Comparison of ENCODE assay signal across 2 cellular contexts in genomic region chr9:37954581-37954981, GRCh38.
TF ChIP-seq lines count a peak whose summit lies in the region.

No MANE protein-coding gene starts in this region.

TF ChIP-seq in A549, 52 proteins besides CTCF, POLR2A, EP300 and RAD21 (continued from another document):
- TF ChIP-seq HMGXB4 (CRISPR knock-in tag; IDR thresholded peaks at IDR 0.05; ENCODE audit: borderline replicate concordance), result no peak
- no peak for TF ChIP-seq KDM1A (IDR thresholded peaks at IDR 0.05; ENCODE audit: low read depth)
- TF ChIP-seq NPAS2 (CRISPR knock-in tag; IDR thresholded peaks at IDR 0.05; ENCODE audit: borderline replicate concordance), result no peak
- TF ChIP-seq FOSB (CRISPR knock-in tag; IDR thresholded peaks at IDR 0.05), result no peak
- no peak for TF ChIP-seq BCL3 (IDR thresholded peaks at IDR 0.05)
- TF ChIP-seq FOSL2 (IDR thresholded peaks at IDR 0.05), result no peak
- no peak for TF ChIP-seq FOSL2 (CRISPR knock-in tag; IDR thresholded peaks at IDR 0.05)

TF ChIP-seq in GM12878, 131 proteins besides CTCF, POLR2A, EP300 and RAD21 (continued from another document):
- TF ChIP-seq CEBPZ (IDR thresholded peaks at IDR 0.05; ENCODE audit: low read depth, low read length) (no peak), ZNF687 (IDR thresholded peaks at IDR 0.05) (0 out of 2 replicates have a peak, but pooled peaks have one; percentile 14), PAX8 (IDR thresholded peaks at IDR 0.05) (no peak), LARP7 (IDR thresholded peaks at IDR 0.05) (no peak), PKNOX1 (IDR thresholded peaks at IDR 0.05) (peak; percentile 88), EED (IDR thresholded peaks at IDR 0.05; ENCODE audit: low read depth) (peak; percentile 42; the same call in 1 of the 2 replicates), IRF3 (IDR thresholded peaks at IDR 0.05) (no peak), SMARCA5 (IDR thresholded peaks at IDR 0.05) (peak; percentile 57; the same call in 1 of the 2 replicates), TCF12 (IDR thresholded peaks at IDR 0.05; ENCODE audit: low read depth, low read length) (peak; percentile 67; the same call in 1 of the 2 replicates)
